18 cellular contexts compared by ENCODE assay signal in the genomic region with DNA sequence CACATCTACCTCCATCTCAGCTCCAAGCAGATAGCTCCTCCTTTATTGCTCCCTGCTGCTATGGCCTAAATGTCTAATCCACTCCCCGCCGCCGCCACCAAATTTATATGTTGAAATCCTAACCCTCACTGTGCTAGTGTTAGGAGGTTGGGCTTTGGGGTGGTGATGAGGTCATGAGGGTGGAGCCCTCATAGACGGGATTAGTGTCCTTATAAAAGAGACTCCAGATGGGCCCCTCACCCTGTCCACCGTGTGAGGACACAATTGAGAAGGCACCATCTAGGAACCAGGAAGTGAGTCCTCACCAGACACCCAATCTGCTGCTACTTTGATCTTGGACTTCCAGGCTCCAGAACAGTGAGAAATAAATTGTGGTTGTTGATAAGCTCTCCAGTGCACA. TPM values are rescaled to one million over a fixed set of nuclear protein-coding genes. Genes with fewer than 3 reads are reported as not detected.
A peak's percentile ranks its signal among the peaks of the same experiment; 100 is the strongest.
DNase-seq lines count a peak whose midpoint lies in the region; ATAC-seq and TF ChIP-seq lines count a peak whose summit lies in the region.
"Had no signal": no experiment of that assay in that cellular context is flagged by ENCODE, and none has a peak within 500 bp of the region (broad histone marks: within the 10 kb centered on the region; RNA-seq: fewer than 3 reads in every experiment).

No MANE protein-coding gene starts in this region.

- no peaks in the 10 kb centered on the region for H3F3A ChIP-seq in neural progenitor cell (ENCODE audit: low read depth)

- no peak overlapping the region for H3K9ac ChIP-seq in neural progenitor cell
- H3K9ac ChIP-seq: BLaER1 treated with 17β-estradiol and CSF1 and Interleukin-3, amounts not matched to agents 10 nM and 100 nM had no signal

- H3K27ac ChIP-seq in neural progenitor cell (no peak overlapping the region), ovary (no peak overlapping the region)

- peaks cover 69% of the 10 kb centered on the region for H3K4me1 Mint-ChIP-seq in activated CD4-positive, alpha-beta memory T cell treated with anti-CD3 and anti-CD28 coated beads, Interleukin-2, amount 10 ng/mL, durations not matched to agents 7 days and 5 days
- H3K4me1 Mint-ChIP-seq in activated CD4-positive, alpha-beta memory T cell treated with anti-CD3 and anti-CD28 coated beads for 36 hours (ENCODE audit: low read depth), result peaks cover 47% of the 10 kb centered on the region
- H3K4me1 Mint-ChIP-seq in central memory CD8-positive, alpha-beta T cell, result peaks cover 39% of the 10 kb centered on the region
- peaks cover 24% of the 10 kb centered on the region for H3K4me1 Mint-ChIP-seq in neural progenitor cell
- H3K4me1 Mint-ChIP-seq: GM23338 had no signal

- DNase-seq in activated CD4-positive, alpha-beta memory T cell treated with anti-CD3 and anti-CD28 coated beads, Interleukin-2, amount 10 ng/mL, durations not matched to agents 7 days and 5 days, result no peak
- no peak for DNase-seq in activated CD4-positive, alpha-beta memory T cell treated with anti-CD3 and anti-CD28 coated beads for 36 hours
- peak; percentile 63 for DNase-seq in MV-4-11 (lab: John Stamatoyannopoulos, UW)
- no peak for DNase-seq in central memory CD8-positive, alpha-beta T cell (ENCODE audit: low spot score in 2 of 2)
- DNase-seq in neural progenitor cell (ENCODE audit: low spot score), result no peak
- DNase-seq in ovary, result no peak
- DNase-seq in activated gamma-delta T cell (lab: John Stamatoyannopoulos, UW), result no peak
- DNase-seq: 8988T, Caco-2, DMS153, DMS79, GDM1, HFFc6 had no signal

- H4K20me1 ChIP-seq in neural progenitor cell (ENCODE audit: low read depth), result no peaks in the 10 kb centered on the region
- H4K20me1 ChIP-seq: BLaER1 treated with 17β-estradiol and CSF1 and Interleukin-3, amounts not matched to agents 10 nM and 100 nM had no signal

- peak overlapping the region; percentile 9 for H3K27ac Mint-ChIP-seq in activated CD4-positive, alpha-beta memory T cell treated with anti-CD3 and anti-CD28 coated beads, Interleukin-2, amount 10 ng/mL, durations not matched to agents 7 days and 5 days
- H3K27ac Mint-ChIP-seq in activated CD4-positive, alpha-beta memory T cell treated with anti-CD3 and anti-CD28 coated beads for 36 hours, result no peak overlapping the region
- H3K27ac Mint-ChIP-seq in central memory CD8-positive, alpha-beta T cell (ENCODE audit: low read depth), result peak overlapping the region; percentile 35
- H3K27ac Mint-ChIP-seq in neural progenitor cell, result peak overlapping the region; percentile 3
- H3K27ac Mint-ChIP-seq: B cell, GM23338, HFFc6 had no signal

- no peak for ATAC-seq in central memory CD8-positive, alpha-beta T cell (replicated peaks; ENCODE audit: extremely low read depth, poor library complexity, severe bottlenecking)
- no peak for ATAC-seq in HG02571 (IDR thresholded peaks at IDR 0.05; ENCODE audit: unreplicated experiment)
- ATAC-seq: GM23338, HCT116 had no signal

- CTCF ChIA-PET in activated CD4-positive, alpha-beta memory T cell treated with anti-CD3 and anti-CD28 coated beads, Interleukin-2, amount 10 ng/mL, durations not matched to agents 7 days and 5 days (lab: Charles Lee), result interaction anchor here (0.7 to 1.2 kb wide), 2 partner anchors 9 to 16 kb away, joined by 3 read pairs; no protein-coding TSS in a partner anchor
- CTCF ChIA-PET in activated CD4-positive, alpha-beta memory T cell treated with anti-CD3 and anti-CD28 coated beads for 36 hours (lab: Charles Lee), result interaction anchor here (0.7 to 4.5 kb wide), 2 partner anchors 21 to 22 kb away, joined by 3 to 30 read pairs; no protein-coding TSS in a partner anchor

- H3K4me3 Mint-ChIP-seq in activated CD4-positive, alpha-beta memory T cell treated with anti-CD3 and anti-CD28 coated beads, Interleukin-2, amount 10 ng/mL, durations not matched to agents 7 days and 5 days, result no peak overlapping the region
- no peak overlapping the region for H3K4me3 Mint-ChIP-seq in activated CD4-positive, alpha-beta memory T cell treated with anti-CD3 and anti-CD28 coated beads for 36 hours
- H3K4me3 Mint-ChIP-seq in central memory CD8-positive, alpha-beta T cell, result no peak overlapping the region
- H3K4me3 Mint-ChIP-seq in neural progenitor cell, result no peak overlapping the region
- H3K4me3 Mint-ChIP-seq: B cell, GM23338, HFFc6 had no signal

- no peak for TF ChIP-seq EP300 in ovary (IDR thresholded peaks at IDR 0.05)

- H3K9me3 ChIP-seq in neural progenitor cell (ENCODE audit: low read depth), result no peaks in the 10 kb centered on the region
- no peaks in the 10 kb centered on the region for H3K9me3 ChIP-seq in ovary

- POLR2A ChIA-PET in activated CD4-positive, alpha-beta memory T cell treated with anti-CD3 and anti-CD28 coated beads, Interleukin-2, amount 10 ng/mL, durations not matched to agents 7 days and 5 days (lab: Charles Lee), result interaction anchor here (0.7 to 1.0 kb wide), 4 partner anchors 9 to 172 kb away, joined by 3 to 6 read pairs (median 3); a partner anchor contains a TSS
- POLR2A ChIA-PET in activated CD4-positive, alpha-beta memory T cell treated with anti-CD3 and anti-CD28 coated beads for 36 hours (lab: Charles Lee), result no interaction called here

- TF ChIP-seq CTCF in neural progenitor cell (IDR thresholded peaks at IDR 0.05) (no peak), ovary (IDR thresholded peaks at IDR 0.05) (no peak)

- TF ChIP-seq POLR2A in ovary (IDR thresholded peaks at IDR 0.05), result no peak

- no peaks in the 10 kb centered on the region for H3K36me3 ChIP-seq in neural progenitor cell
- no peaks in the 10 kb centered on the region for H3K36me3 ChIP-seq in ovary
- H3K36me3 ChIP-seq: BLaER1 treated with 17β-estradiol and CSF1 and Interleukin-3, amounts not matched to agents 10 nM and 100 nM had no signal

- intact Hi-C loops in activated CD4-positive, alpha-beta memory T cell treated with anti-CD3 and anti-CD28 coated beads for 36 hours (cut with micrococcal nuclease), result no loop called here
- intact Hi-C loops in ovary (cut with DNase I), result no loop called here

- H3K9me3 Mint-ChIP-seq in activated CD4-positive, alpha-beta memory T cell treated with anti-CD3 and anti-CD28 coated beads, Interleukin-2, amount 10 ng/mL, durations not matched to agents 7 days and 5 days, result no peaks in the 10 kb centered on the region
- peaks cover under 1% of the 10 kb centered on the region for H3K9me3 Mint-ChIP-seq in activated CD4-positive, alpha-beta memory T cell treated with anti-CD3 and anti-CD28 coated beads for 36 hours
- no peaks in the 10 kb centered on the region for H3K9me3 Mint-ChIP-seq in central memory CD8-positive, alpha-beta T cell
- peaks cover 2% of the 10 kb centered on the region for H3K9me3 Mint-ChIP-seq in neural progenitor cell
- H3K9me3 Mint-ChIP-seq: GM23338, HFFc6 had no signal

- H3K27me3 Mint-ChIP-seq in activated CD4-positive, alpha-beta memory T cell treated with anti-CD3 and anti-CD28 coated beads, Interleukin-2, amount 10 ng/mL, durations not matched to agents 7 days and 5 days, result no peaks in the 10 kb centered on the region
- H3K27me3 Mint-ChIP-seq in activated CD4-positive, alpha-beta memory T cell treated with anti-CD3 and anti-CD28 coated beads for 36 hours, result no peaks in the 10 kb centered on the region
- H3K27me3 Mint-ChIP-seq in central memory CD8-positive, alpha-beta T cell, result no peaks in the 10 kb centered on the region
- H3K27me3 Mint-ChIP-seq in neural progenitor cell (ENCODE audit: insufficient read depth, low read depth), result peaks cover 4% of the 10 kb centered on the region
- H3K27me3 Mint-ChIP-seq: B cell had no signal

- WGBS in ovary, 3 donors, result 72 to 74% methylated on average over 5 of the region's 5 CpGs; no CpG with 5 or more reads in 1 of the 3 donors

- peaks cover 4% of the 10 kb centered on the region for H3K36me3 Mint-ChIP-seq in activated CD4-positive, alpha-beta memory T cell treated with anti-CD3 and anti-CD28 coated beads, Interleukin-2, amount 10 ng/mL, durations not matched to agents 7 days and 5 days (ENCODE audit: low read depth)
- peaks cover under 1% of the 10 kb centered on the region for H3K36me3 Mint-ChIP-seq in activated CD4-positive, alpha-beta memory T cell treated with anti-CD3 and anti-CD28 coated beads for 36 hours
- H3K36me3 Mint-ChIP-seq in central memory CD8-positive, alpha-beta T cell (ENCODE audit: insufficient read depth), result peaks cover 4% of the 10 kb centered on the region
- H3K36me3 Mint-ChIP-seq in neural progenitor cell, result no peaks in the 10 kb centered on the region

- H3K4me3 ChIP-seq in neural progenitor cell (no peak overlapping the region), ovary (no peak overlapping the region)
- H3K4me3 ChIP-seq: BLaER1 treated with 17β-estradiol and CSF1 and Interleukin-3, amounts not matched to agents 10 nM and 100 nM; GM23338 had no signal

- H3K4me1 ChIP-seq in neural progenitor cell (peaks cover 5% of the 10 kb centered on the region), ovary (ENCODE audit: insufficient read depth) (no peaks in the 10 kb centered on the region)

- H3K27me3 ChIP-seq in neural progenitor cell, result no peaks in the 10 kb centered on the region
- H3K27me3 ChIP-seq in ovary, result no peaks in the 10 kb centered on the region
- H3K27me3 ChIP-seq: BLaER1 treated with 17β-estradiol and CSF1 and Interleukin-3, amounts not matched to agents 10 nM and 100 nM had no signal

- H3K4me2 ChIP-seq in neural progenitor cell, result no peak overlapping the region
- H3K4me2 ChIP-seq: GM23338 had no signal

- no peaks in the 10 kb centered on the region for H3K79me2 ChIP-seq in neural progenitor cell (ENCODE audit: low read depth)

- no peak overlapping the region for H2AFZ ChIP-seq in neural progenitor cell (replicated peaks)
- H2AFZ ChIP-seq: GM23338 had no signal

RNA-seq across cellular contexts. Expression of a gene that starts 13.6 kb away (rescaled TPM):
- 10 to 100 TPM; 53.7 to 55.3 TPM for total RNA-seq in activated CD4-positive, alpha-beta memory T cell treated with anti-CD3 and anti-CD28 coated beads, Interleukin-2, amount 10 ng/mL, durations not matched to agents 7 days and 5 days
- 10 to 100 TPM; 37.1 to 37.3 TPM for total RNA-seq in activated CD4-positive, alpha-beta memory T cell treated with anti-CD3 and anti-CD28 coated beads for 36 hours
- total RNA-seq in neural progenitor cell (ENCODE audit: low replicate concordance) (47.9 and 58.8 TPM in 2 replicates), ovary (10 to 100 TPM; 19.9 to 39.6 (median 34.4) TPM)
- 10 to 100 TPM; 24.7 to 40.0 TPM for polyA plus RNA-seq in ovary
